28 cellular contexts compared by ENCODE assay signal in the genomic region with DNA sequence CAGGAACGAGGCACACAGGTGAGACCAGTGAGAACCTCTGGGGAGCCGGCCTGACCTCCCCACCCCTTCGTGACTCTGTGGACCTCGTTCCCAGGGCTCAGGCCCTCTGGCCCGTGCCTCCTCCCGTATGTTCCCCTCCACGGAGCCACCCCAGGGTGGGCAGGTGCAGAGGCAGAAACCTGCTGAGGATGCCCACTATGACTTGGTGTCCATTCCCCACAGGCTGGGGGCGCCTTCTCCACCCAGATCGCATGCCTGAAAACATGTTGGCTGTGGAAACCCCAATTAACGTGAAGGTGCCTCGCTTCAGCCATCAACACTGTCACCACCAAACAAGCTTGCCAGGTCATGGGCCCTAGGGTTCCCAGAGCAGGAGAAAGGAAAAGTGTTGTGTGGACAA. TPM values are rescaled to one million over a fixed set of nuclear protein-coding genes. Genes with fewer than 3 reads are reported as not detected.
"Had no signal": no experiment of that assay in that cellular context is flagged by ENCODE, and none has a peak within 500 bp of the region (broad histone marks: within the 10 kb centered on the region; RNA-seq: fewer than 3 reads in every experiment).

No MANE protein-coding gene starts in this region.

- ATAC-seq: effector memory CD8-positive, alpha-beta T cell; gastrocnemius medialis; heart right ventricle; left lung; lower lobe of right lung; natural killer cell; pancreas; right lobe of liver; stimulated activated naive B cell treated with anti-CD40 and anti-IgM and Interleukin-4, amounts not matched to agents 10 μg/mL and 1 μg/mL and 100 μg/mL, for 72 hours; stimulated activated naive CD8-positive, alpha-beta T cell treated with anti-CD3 and anti-CD28 coated beads, Interleukin-15, amount 100 ng/mL, for 72 hours had no signal

- H3K27ac Mint-ChIP-seq: dendritic cell treated with granulocyte-macrophage colony-stimulating factor and Interleukin-4, amounts not matched to agents 40 ng/mL and 50 ng/mL, for 4 days; memory B cell; mesothelial cell of epicardium; natural killer cell; stimulated activated naive B cell treated with anti-CD40 and anti-IgM and Interleukin-4, amounts not matched to agents 10 μg/mL and 1 μg/mL and 100 μg/mL, for 72 hours had no signal

- H3K36me3 Mint-ChIP-seq: mesothelial cell of epicardium; natural killer cell; stimulated activated naive B cell treated with anti-CD40 and anti-IgM and Interleukin-4, amounts not matched to agents 10 μg/mL and 1 μg/mL and 100 μg/mL, for 72 hours had no signal

- H3K9me3 Mint-ChIP-seq: dendritic cell treated with granulocyte-macrophage colony-stimulating factor and Interleukin-4, amounts not matched to agents 40 ng/mL and 50 ng/mL, for 4 days; effector memory CD8-positive, alpha-beta T cell; natural killer cell; stimulated activated naive CD8-positive, alpha-beta T cell treated with anti-CD3 and anti-CD28 coated beads, Interleukin-15, amount 100 ng/mL, for 72 hours had no signal

- H3K4me3 ChIP-seq: esophagus muscularis mucosa, gastrocnemius medialis, heart right ventricle, left lung, lower lobe of right lung, pancreas, prostate gland, right lobe of liver, testis, tibial nerve had no signal

- H3K4me3 Mint-ChIP-seq: dendritic cell treated with granulocyte-macrophage colony-stimulating factor and Interleukin-4, amounts not matched to agents 40 ng/mL and 50 ng/mL, for 4 days; effector memory CD8-positive, alpha-beta T cell; memory B cell; mesothelial cell of epicardium; natural killer cell; neural crest cell; stimulated activated naive B cell treated with anti-CD40 and anti-IgM and Interleukin-4, amounts not matched to agents 10 μg/mL and 1 μg/mL and 100 μg/mL, for 72 hours; stimulated activated naive CD8-positive, alpha-beta T cell treated with anti-CD3 and anti-CD28 coated beads, Interleukin-15, amount 100 ng/mL, for 72 hours had no signal

- H3K27ac ChIP-seq: epithelial cell of prostate, esophagus muscularis mucosa, gastrocnemius medialis, heart right ventricle, left lung, lower lobe of right lung, pancreas, prostate gland, right lobe of liver, testis, tibial nerve had no signal

- FAIRE-seq: colon, islet of Langerhans, pancreas had no signal

- H3K4me1 Mint-ChIP-seq: memory B cell; natural killer cell; stimulated activated naive B cell treated with anti-CD40 and anti-IgM and Interleukin-4, amounts not matched to agents 10 μg/mL and 1 μg/mL and 100 μg/mL, for 72 hours had no signal

- H3K36me3 ChIP-seq: esophagus muscularis mucosa, gastrocnemius medialis, heart right ventricle, left lung, lower lobe of right lung, pancreas, prostate gland, right lobe of liver, tibial nerve had no signal

- H3K9me3 ChIP-seq: esophagus muscularis mucosa, gastrocnemius medialis, heart right ventricle, left lung, lower lobe of right lung, pancreas, prostate gland, right lobe of liver, testis, tibial nerve had no signal

- H3K27me3 ChIP-seq: esophagus muscularis mucosa, gastrocnemius medialis, heart right ventricle, left lung, pancreas, right lobe of liver, testis, tibial nerve had no signal

- H3K27me3 Mint-ChIP-seq: stimulated activated naive CD8-positive, alpha-beta T cell treated with anti-CD3 and anti-CD28 coated beads, Interleukin-15, amount 100 ng/mL, for 72 hours had no signal

- H3K4me1 ChIP-seq: gastrocnemius medialis had no signal

- DNase-seq: effector memory CD8-positive, alpha-beta T cell; gastrocnemius medialis; heart right ventricle; hypothalamus; left lung; lower lobe of right lung; natural killer cell; stimulated activated CD4-positive, alpha-beta T cell treated with anti-CD3 and anti-CD28 coated beads, Interleukin-15, amount 100 ng/mL, for 24 hours; stimulated activated CD4-positive, alpha-beta T cell treated with anti-CD3 and anti-CD28 coated beads, Interleukin-1b, Interleukin-23, amount 100 ng/mL, for 48 hours; stimulated activated CD4-positive, alpha-beta T cell treated with anti-CD3 and anti-CD28 coated beads, Interleukin-4, amount 100 ng/mL, for 24 hours; stimulated activated naive B cell treated with anti-CD40 and anti-IgM and Interleukin-4, amounts not matched to agents 10 μg/mL and 1 μg/mL and 100 μg/mL, for 72 hours; stimulated activated naive CD8-positive, alpha-beta T cell treated with anti-CD3 and anti-CD28 coated beads, Interleukin-15, amount 100 ng/mL, for 72 hours; testis had no signal

RNA-seq across cellular contexts. Expression of a gene that starts 49.3 kb away (rescaled TPM):
- total RNA-seq: fibroblast of villous mesenchyme, myocyte, neural crest cell, renal cortical epithelial cell, tibial nerve had no signal
